In the genomic region with DNA sequence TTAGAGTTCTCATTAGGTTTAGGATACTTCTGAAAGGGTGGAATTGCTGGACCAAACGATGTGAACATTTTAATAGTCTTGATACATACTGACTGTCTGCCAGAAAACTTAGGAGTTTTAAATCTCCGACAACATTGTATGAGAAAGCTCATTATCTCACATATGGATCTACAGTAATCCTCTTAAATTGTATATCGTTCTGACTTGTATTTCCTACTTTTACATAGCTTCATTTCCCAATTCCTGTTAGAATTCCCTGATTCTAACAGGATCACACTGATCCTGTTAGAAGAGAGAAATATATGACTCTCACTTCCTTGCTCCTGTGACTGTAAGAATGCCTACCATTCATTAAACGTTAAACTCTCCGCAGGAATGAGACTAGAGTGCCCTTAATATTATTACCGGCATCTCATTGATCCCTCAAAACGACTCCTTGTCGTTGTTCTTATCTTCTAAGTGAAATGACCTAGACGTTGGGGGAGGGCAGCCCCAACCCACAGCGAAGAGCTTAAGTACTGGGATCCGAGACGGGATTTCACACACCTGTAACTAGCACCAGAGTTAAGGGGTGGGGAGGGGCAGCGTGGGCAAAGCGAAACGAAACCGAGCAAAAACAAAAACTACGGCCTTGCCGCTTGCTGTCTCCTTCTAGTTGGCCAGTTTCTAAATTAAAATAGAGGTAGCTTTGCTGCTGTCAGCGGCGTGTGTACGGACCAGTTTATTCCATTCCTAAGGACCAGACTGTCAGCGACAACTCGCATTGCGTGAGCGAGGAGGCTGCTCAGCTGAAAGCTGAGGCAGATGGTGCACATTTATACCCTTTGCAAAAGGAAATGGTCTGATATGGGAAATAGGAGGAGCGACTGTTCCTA, we compare ENCODE assay signal across 8 cellular contexts. TPM values are rescaled to one million over a fixed set of nuclear protein-coding genes. Genes with fewer than 3 reads are reported as not detected.
DNase-seq lines count a peak whose midpoint lies in the region; ATAC-seq and TF ChIP-seq lines count a peak whose summit lies in the region.

No MANE protein-coding gene starts in this region.

- no peaks in the 10 kb centered on the region for H3K36me3 ChIP-seq in endocrine pancreas (ENCODE audit: control insufficient read depth, insufficient read depth, low read length)
- H3K36me3 ChIP-seq in mucosa of descending colon (ENCODE audit: low read depth) = no peaks in the 10 kb centered on the region

- H3K4me3 Mint-ChIP-seq in Calu3 (ENCODE audit: low read depth, unreplicated experiment) = peak overlapping the region; percentile 85

- peak overlapping the region; percentile 99 for H3K9ac ChIP-seq in endocrine pancreas (ENCODE audit: control insufficient read depth, insufficient read depth, low read length)

- TF ChIP-seq CTCF in Calu3 (IDR thresholded peaks at IDR 0.05; ENCODE audit: unreplicated experiment) (no peak), mucosa of descending colon (IDR thresholded peaks at IDR 0.05) (no peak)

- BruUV-seq in Calu3 (replicated peaks; lab: Mats Ljungman, UMichigan) = TSS peak; percentile 97

- intact Hi-C loops in Calu3 (cut with micrococcal nuclease; ENCODE audit: unreplicated experiment) (loop anchor here (2.0 to 10.0 kb wide), 4 partner anchors 100 to 376 kb away; a partner anchor contains a TSS), mucosa of descending colon (cut with DNase I, micrococcal nuclease) (no loop called here)

- H3K4me1 ChIP-seq in endocrine pancreas (ENCODE audit: control insufficient read depth, insufficient read depth, low read length) (peaks cover 10% of the 10 kb centered on the region), mucosa of descending colon (ENCODE audit: low read depth) (peaks cover 9% of the 10 kb centered on the region)

- peak overlapping the region; percentile 93 for H3K27ac Mint-ChIP-seq in Calu3 (ENCODE audit: unreplicated experiment)

- CTCF ChIA-PET in Calu3 (lab: Charles Lee) = interaction anchor here (0.7 to 2.0 kb wide), 6 partner anchors 13 to 379 kb away, joined by 3 to 6 read pairs (median 4); a partner anchor contains a TSS

- ATAC-seq in GM19035 (IDR thresholded peaks at IDR 0.05; ENCODE audit: unreplicated experiment) (peak; percentile 38), HG03139 (IDR thresholded peaks at IDR 0.05; ENCODE audit: unreplicated experiment) (peak; percentile 12), mucosa of descending colon (peak; percentile 66)

- H3K4me1 Mint-ChIP-seq in Calu3 (ENCODE audit: low read depth, unreplicated experiment) = peaks cover 27% of the 10 kb centered on the region

- H3K36me3 Mint-ChIP-seq in Calu3 (ENCODE audit: insufficient read depth, unreplicated experiment) = peaks cover 28% of the 10 kb centered on the region

- no peaks in the 10 kb centered on the region for H3K27me3 Mint-ChIP-seq in Calu3 (ENCODE audit: unreplicated experiment)

- H3K9me3 Mint-ChIP-seq in Calu3 (ENCODE audit: low read depth, unreplicated experiment) = no peaks in the 10 kb centered on the region

- H3K4me3 ChIP-seq in endocrine pancreas (ENCODE audit: control insufficient read depth, insufficient read depth, low read length) (peak overlapping the region; percentile 94), mucosa of descending colon (peak overlapping the region; percentile 42)

- DNase-seq in Calu3 = peak; percentile 64
- peak; percentile 74 to 81 for DNase-seq in SHP77 (lab: John Stamatoyannopoulos, UW)
- DNase-seq in mucosa of descending colon = peak; percentile 69 to 74 (median 69)
- DNase-seq in ureter (ENCODE audit: low spot score) = peak; percentile 50
- DNase-seq in stimulated activated CD4-positive, alpha-beta T cell treated with anti-CD3 and anti-CD28 coated beads, Interleukin-2, amount 100 ng/mL, for 24 hours = no peak

- H3K9me3 ChIP-seq in endocrine pancreas (ENCODE audit: control insufficient read depth, low read length) = no peaks in the 10 kb centered on the region
- H3K9me3 ChIP-seq in mucosa of descending colon = no peaks in the 10 kb centered on the region

- no peaks in the 10 kb centered on the region for H3K27me3 ChIP-seq in endocrine pancreas (ENCODE audit: control insufficient read depth, insufficient read depth, low read length)

RNA-seq across cellular contexts. Expression of a gene that starts 0.7 kb away (rescaled TPM):
- 76.7 and 81.5 TPM in 2 replicates for total RNA-seq in Calu3 (2022)
- total RNA-seq in mucosa of descending colon = 10 to 100 TPM; 44.0 to 64.8 (median 60.2) TPM
- total RNA-seq in ureter = 56.6 TPM

Comparison
In these comparisons a context has a peak if more than half of its experiments do, and no peak if none do; other contexts are left out.
1. DNase-seq: peak in Calu3 (single experiment), SHP77 (2 of 2), mucosa of descending colon (3 of 3) and ureter (single experiment); none in stimulated activated CD4-positive, alpha-beta T cell treated with anti-CD3 and anti-CD28 coated beads, Interleukin-2, amount 100 ng/mL, for 24 hours (0 of 2).
2. ATAC-seq: peak in every context shown above with its lines; median percentile 66 in mucosa of descending colon; 38 in GM19035; 12 in HG03139.